ENCODE assay signal across 3 cellular contexts in genomic region chr14:101046071-101046470, GRCh38.
"Had no signal": no experiment of that assay in that cellular context is flagged by ENCODE, and none has a peak within 500 bp of the region (broad histone marks: within the 10 kb centered on the region; RNA-seq: fewer than 3 reads in every experiment).

No MANE protein-coding gene starts in this region.

- DNase-seq: GDM1, GF-D8 had no signal

- H3K4me3 ChIP-seq: GM12878 had no signal
